2 cellular contexts compared by ENCODE assay signal in genomic region chr7:100093925-100094486, GRCh38.
TF ChIP-seq lines count a peak whose summit lies in the region.

No MANE protein-coding gene starts in this region.

TF ChIP-seq in HCT116, 20 proteins besides CTCF, POLR2A, EP300 and RAD21:
- TF ChIP-seq POLR2AphosphoS5 (IDR thresholded peaks at IDR 0.05; ENCODE audit: low read depth, low read length) (peak; percentile 12; the same call in 1 of the 2 replicates), ZFX (IDR thresholded peaks at IDR 0.05) (no peak)
TF ChIP-seq in HCT116: peak in this region for 1.

TF ChIP-seq in endothelial cell of umbilical vein, 7 proteins besides CTCF, POLR2A, EP300 and RAD21:
- TF ChIP-seq EZH2 (IDR thresholded peaks at IDR 0.05; ENCODE audit: borderline replicate concordance, low read depth, low read length, severe bottlenecking): no peak
- TF ChIP-seq POLR2AphosphoS5 (IDR thresholded peaks at IDR 0.05; ENCODE audit: insufficient read depth, low read depth, low read length): peak; percentile 23
